Comparison of ENCODE assay signal across 10 cellular contexts in the genomic region with DNA sequence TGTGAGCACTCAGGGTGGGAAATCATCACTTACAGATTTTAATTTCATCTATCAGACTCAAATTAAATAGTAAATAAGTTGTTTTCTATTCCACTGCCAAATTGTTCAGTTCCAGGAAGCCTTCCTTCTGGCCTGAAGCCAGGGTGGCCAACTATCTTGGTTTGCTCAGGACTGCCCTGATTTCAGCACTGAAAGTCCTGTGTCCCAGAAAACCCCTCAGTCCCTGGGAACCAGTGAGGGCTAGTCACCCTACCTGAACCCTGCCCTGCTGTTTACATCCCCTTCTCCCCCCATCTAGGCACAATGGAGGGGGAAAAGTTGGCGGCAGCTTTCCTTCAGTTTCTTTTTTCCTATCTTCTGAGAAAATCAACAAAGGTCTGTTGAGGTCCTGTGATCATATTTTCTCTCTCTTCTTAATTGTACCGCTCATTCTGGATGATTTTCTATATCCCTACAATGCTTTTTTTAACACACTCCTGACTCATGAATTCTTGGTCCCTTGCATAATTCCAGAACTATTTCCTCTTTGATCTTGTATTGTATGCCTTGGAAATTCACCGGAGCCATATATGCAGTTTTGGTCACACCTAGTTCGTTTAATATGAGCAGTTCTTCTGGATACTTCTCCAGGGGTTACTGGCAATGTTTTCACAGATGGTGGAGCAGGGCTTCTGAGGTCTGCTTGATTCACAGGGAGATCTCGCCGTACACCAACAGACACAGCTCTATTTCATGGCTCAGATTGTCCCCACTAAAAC.
DNase-seq lines count a peak whose midpoint lies in the region; ATAC-seq and TF ChIP-seq lines count a peak whose summit lies in the region.
"Had no signal": no experiment of that assay in that cellular context is flagged by ENCODE, and none has a peak within 500 bp of the region (broad histone marks: within the 10 kb centered on the region; RNA-seq: fewer than 3 reads in every experiment).

No MANE protein-coding gene starts in this region.

- H3K27me3 ChIP-seq in thymus (ENCODE audit: control insufficient read depth, insufficient read depth): no peaks in the 10 kb centered on the region

- 91% methylated on average over 6 of the region's 6 CpGs for WGBS in thymus

- peak overlapping the region; percentile 42 for H3K27ac ChIP-seq in thymus (ENCODE audit: low read depth)

- peak overlapping the region in 1 of 2 donors; percentile 34 for H3K4me3 ChIP-seq in cardiac fibroblast (replicated peaks in 1 of 2; ENCODE audit: low read depth in 2 of 2, low read length in 2 of 2)
- no peak overlapping the region for H3K4me3 ChIP-seq in thymus (ENCODE audit: low read length)

- DNase-seq in cardiac fibroblast (ENCODE audit: low read depth in 2 of 2): peak; percentile 73 to 92
- peak; percentile 60 for DNase-seq in kidney glomerular epithelial cell (lab: John Stamatoyannopoulos, UW)
- no peak for DNase-seq in NCI-H1694 (lab: John Stamatoyannopoulos, UW)
- DNase-seq in activated CD4-positive, alpha-beta T cell treated with anti-CD3 and anti-CD28 coated beads, Interleukin-2, amount 50 U/mL, for 1 hour: no peak
- DNase-seq: activated T-cell treated with anti-CD3 and anti-CD28 coated beads, Interleukin-2, amount 50 U/mL, for 72 hours; NCI-H1436 had no signal

- no peaks in the 10 kb centered on the region for H3K36me3 ChIP-seq in thymus (ENCODE audit: control insufficient read depth, insufficient read depth)

- H3K4me1 ChIP-seq in thymus (ENCODE audit: control insufficient read depth, insufficient read depth, low read length): no peaks in the 10 kb centered on the region

- no peaks in the 10 kb centered on the region for H3K9me3 ChIP-seq in thymus (ENCODE audit: control insufficient read depth)

- no peak for TF ChIP-seq CTCF in cardiac fibroblast (IDR thresholded peaks at IDR 0.05; ENCODE audit: low read depth, low read length)

- TF ChIP-seq EP300 in Ishikawa (IDR thresholded peaks at IDR 0.05; ENCODE audit: borderline replicate concordance): no peak

- no peak for ATAC-seq in GM18502 (IDR thresholded peaks at IDR 0.05; ENCODE audit: poor library complexity, unreplicated experiment)
- ATAC-seq in HG02973 (IDR thresholded peaks at IDR 0.05; ENCODE audit: unreplicated experiment): no peak
- ATAC-seq: activated T-cell treated with anti-CD3 and anti-CD28 coated beads, Interleukin-2, amount 50 U/mL, for 72 hours had no signal

- no peak for TF ChIP-seq RAD21 in Ishikawa (IDR thresholded peaks at IDR 0.05; ENCODE audit: low read depth)

TF ChIP-seq in Ishikawa, 13 proteins besides CTCF, POLR2A, EP300 and RAD21:
- TF ChIP-seq, protein P1, sequence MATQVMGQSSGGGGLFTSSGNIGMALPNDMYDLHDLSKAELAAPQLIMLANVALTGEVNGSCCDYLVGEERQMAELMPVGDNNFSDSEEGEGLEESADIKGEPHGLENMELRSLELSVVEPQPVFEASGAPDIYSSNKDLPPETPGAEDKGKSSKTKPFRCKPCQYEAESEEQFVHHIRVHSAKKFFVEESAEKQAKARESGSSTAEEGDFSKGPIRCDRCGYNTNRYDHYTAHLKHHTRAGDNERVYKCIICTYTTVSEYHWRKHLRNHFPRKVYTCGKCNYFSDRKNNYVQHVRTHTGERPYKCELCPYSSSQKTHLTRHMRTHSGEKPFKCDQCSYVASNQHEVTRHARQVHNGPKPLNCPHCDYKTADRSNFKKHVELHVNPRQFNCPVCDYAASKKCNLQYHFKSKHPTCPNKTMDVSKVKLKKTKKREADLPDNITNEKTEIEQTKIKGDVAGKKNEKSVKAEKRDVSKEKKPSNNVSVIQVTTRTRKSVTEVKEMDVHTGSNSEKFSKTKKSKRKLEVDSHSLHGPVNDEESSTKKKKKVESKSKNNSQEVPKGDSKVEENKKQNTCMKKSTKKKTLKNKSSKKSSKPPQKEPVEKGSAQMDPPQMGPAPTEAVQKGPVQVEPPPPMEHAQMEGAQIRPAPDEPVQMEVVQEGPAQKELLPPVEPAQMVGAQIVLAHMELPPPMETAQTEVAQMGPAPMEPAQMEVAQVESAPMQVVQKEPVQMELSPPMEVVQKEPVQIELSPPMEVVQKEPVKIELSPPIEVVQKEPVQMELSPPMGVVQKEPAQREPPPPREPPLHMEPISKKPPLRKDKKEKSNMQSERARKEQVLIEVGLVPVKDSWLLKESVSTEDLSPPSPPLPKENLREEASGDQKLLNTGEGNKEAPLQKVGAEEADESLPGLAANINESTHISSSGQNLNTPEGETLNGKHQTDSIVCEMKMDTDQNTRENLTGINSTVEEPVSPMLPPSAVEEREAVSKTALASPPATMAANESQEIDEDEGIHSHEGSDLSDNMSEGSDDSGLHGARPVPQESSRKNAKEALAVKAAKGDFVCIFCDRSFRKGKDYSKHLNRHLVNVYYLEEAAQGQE (IDR thresholded peaks at IDR 0.05; ENCODE audit: low read depth): no peak
- TF ChIP-seq CREB1 (IDR thresholded peaks at IDR 0.05; ENCODE audit: low read depth) (no peak), YY1 (IDR thresholded peaks at IDR 0.05; ENCODE audit: low read depth) (no peak), TCF12 (IDR thresholded peaks at IDR 0.05; ENCODE audit: low read depth) (no peak), FOXM1 (IDR thresholded peaks at IDR 0.05; ENCODE audit: borderline replicate concordance, low read depth) (no peak), CEBPB (IDR thresholded peaks at IDR 0.05) (peak; percentile 16; the same call in 1 of the 2 replicates), TEAD4 (IDR thresholded peaks at IDR 0.05) (0 out of 2 replicates have a peak, but pooled peaks have one; percentile 31), TAF1 (IDR thresholded peaks at IDR 0.05; ENCODE audit: low read depth) (no peak), NFIC (IDR thresholded peaks at IDR 0.05) (no peak), EGR1 (IDR thresholded peaks at IDR 0.05) (no peak)
- TF ChIP-seq, protein P2, sequence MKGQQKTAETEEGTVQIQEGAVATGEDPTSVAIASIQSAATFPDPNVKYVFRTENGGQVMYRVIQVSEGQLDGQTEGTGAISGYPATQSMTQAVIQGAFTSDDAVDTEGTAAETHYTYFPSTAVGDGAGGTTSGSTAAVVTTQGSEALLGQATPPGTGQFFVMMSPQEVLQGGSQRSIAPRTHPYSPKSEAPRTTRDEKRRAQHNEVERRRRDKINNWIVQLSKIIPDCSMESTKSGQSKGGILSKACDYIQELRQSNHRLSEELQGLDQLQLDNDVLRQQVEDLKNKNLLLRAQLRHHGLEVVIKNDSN (IDR thresholded peaks at IDR 0.05): no peak
- TF ChIP-seq, protein P3, sequence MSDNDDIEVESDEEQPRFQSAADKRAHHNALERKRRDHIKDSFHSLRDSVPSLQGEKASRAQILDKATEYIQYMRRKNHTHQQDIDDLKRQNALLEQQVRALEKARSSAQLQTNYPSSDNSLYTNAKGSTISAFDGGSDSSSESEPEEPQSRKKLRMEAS (IDR thresholded peaks at IDR 0.05): no peak
TF ChIP-seq in Ishikawa: peak in this region for 2.

Comparison
In these comparisons a context has a peak if more than half of its experiments do, and no peak if none do; other contexts are left out.
1. DNase-seq: peak in cardiac fibroblast (2 of 2) and kidney glomerular epithelial cell (single experiment); none in NCI-H1694 (single experiment) and activated CD4-positive, alpha-beta T cell treated with anti-CD3 and anti-CD28 coated beads, Interleukin-2, amount 50 U/mL, for 1 hour (single experiment).